8 cellular contexts compared by ENCODE assay signal in genomic region chr3:158106773-158107461, GRCh38. TPM values are rescaled to one million over a fixed set of nuclear protein-coding genes. Genes with fewer than 3 reads are reported as not detected.
DNase-seq lines count a peak whose midpoint lies in the region; ATAC-seq and TF ChIP-seq lines count a peak whose summit lies in the region.

No MANE protein-coding gene starts in this region.

- no peak for TF ChIP-seq POLR2A in heart left ventricle (IDR thresholded peaks at IDR 0.05)
- no peak for TF ChIP-seq POLR2A in transverse colon (IDR thresholded peaks at IDR 0.05)

- no TSS peak for BruUV-seq in mammary epithelial cell (replicated peaks; lab: Mats Ljungman, UMichigan)

- H3K27ac Mint-ChIP-seq in progenitor cell of endocrine pancreas: peak overlapping the region; percentile 73

- dilution Hi-C loops in mammary epithelial cell (cut with HindIII; ENCODE audit: low sequenced_read_pairs): no loop called here

- CTCF ChIA-PET in mammary epithelial cell (lab: Charles Lee; ENCODE audit: low non-redundant PET): interaction anchor here (0.6 kb wide), 1 partner anchor 695 kb away, joined by 3 read pairs; the partner anchor contains the start of gene MFSD1

- H3K9me3 ChIP-seq in heart left ventricle (no peaks in the 10 kb centered on the region), mammary epithelial cell (replicated peaks; ENCODE audit: insufficient read depth, low read length) (no peaks in the 10 kb centered on the region), transverse colon (no peaks in the 10 kb centered on the region)

- no peak for ATAC-seq in heart left ventricle
- ATAC-seq in Right ventricle myocardium superior (ENCODE audit: poor library complexity): no peak
- no peak for ATAC-seq in HG03196 (IDR thresholded peaks at IDR 0.05; ENCODE audit: unreplicated experiment)

- H3K27me3 Mint-ChIP-seq in progenitor cell of endocrine pancreas: peaks cover 75% of the 10 kb centered on the region

- TF ChIP-seq CTCF in heart left ventricle (IDR thresholded peaks at IDR 0.05) (no peak), mammary epithelial cell (conservative IDR thresholded peaks at IDR 0.05 in 1 of 2, IDR thresholded peaks at IDR 0.05 in 1 of 2; ENCODE audit: extremely low read depth in 1 of 2, insufficient read depth in 1 of 2, low read depth in 1 of 2, low read length in 2 of 2) (no peak), progenitor cell of endocrine pancreas (IDR thresholded peaks at IDR 0.05; ENCODE audit: unreplicated experiment) (no peak), transverse colon (IDR thresholded peaks at IDR 0.05) (no peak)

- DNase-seq in heart left ventricle (peak in 1 of 5 donors; percentile 6), Right ventricle myocardium superior (no peak), NCI-H446 treated with DMSO at 0.1 percent for 48 hours (lab: John Stamatoyannopoulos, UW) (peak; percentile 30), mammary epithelial cell (peak; percentile 9), progenitor cell of endocrine pancreas (ENCODE audit: low spot score, unreplicated experiment) (no peak), transverse colon (no peak), Ammon's horn (ENCODE audit: low spot score) (no peak)

- H3K9ac ChIP-seq in mammary epithelial cell (ENCODE audit: insufficient read depth, low read length): no peak overlapping the region

- intact Hi-C loops in heart left ventricle (cut with DNase I) (loop anchor here in 1 of 10 donors (10.0 kb wide), 1 partner anchor 328 kb away; no protein-coding TSS in a partner anchor), Right ventricle myocardium superior (cut with DNase I) (no loop called here), mammary epithelial cell (cut with micrococcal nuclease) (loop anchor here (5.0 kb wide), 1 partner anchor 325 kb away; no protein-coding TSS in a partner anchor), transverse colon (cut with DNase I; ENCODE audit: low total_unique reads) (no loop called here)

- H3K4me3 ChIP-seq in heart left ventricle (peak overlapping the region in 10 of 12 donors; percentile 26 to 55 (median 39)), mammary epithelial cell (replicated peaks in 1 of 3; ENCODE audit: insufficient read depth in 1 of 3, low read depth in 2 of 3, low read length in 3 of 3) (peak overlapping the region in 1 of 3 experiments; percentile 16), transverse colon (peak overlapping the region in 1 of 4 donors; percentile 48)

- H3K4me3 Mint-ChIP-seq in progenitor cell of endocrine pancreas (ENCODE audit: low read depth): peak overlapping the region; percentile 16

- H3K79me2 ChIP-seq in mammary epithelial cell (ENCODE audit: insufficient read depth, low read length): peaks cover 18% of the 10 kb centered on the region

- no peaks in the 10 kb centered on the region for H3K36me3 Mint-ChIP-seq in progenitor cell of endocrine pancreas (ENCODE audit: insufficient read depth)

- H3K4me1 Mint-ChIP-seq in progenitor cell of endocrine pancreas (ENCODE audit: low read depth): peaks cover 41% of the 10 kb centered on the region

- no peaks in the 10 kb centered on the region for H3K9me3 Mint-ChIP-seq in progenitor cell of endocrine pancreas (ENCODE audit: low read depth)

- H2AFZ ChIP-seq in mammary epithelial cell (ENCODE audit: low read depth, low read length): peak overlapping the region; percentile 48

- H3K36me3 ChIP-seq in heart left ventricle: no peaks in the 10 kb centered on the region
- no peaks in the 10 kb centered on the region for H3K36me3 ChIP-seq in mammary epithelial cell (ENCODE audit: insufficient read depth, low read length)
- H3K36me3 ChIP-seq in transverse colon: no peaks in the 10 kb centered on the region

- no peak for TF ChIP-seq EP300 in transverse colon (IDR thresholded peaks at IDR 0.05; ENCODE audit: low read depth)

- H3K4me1 ChIP-seq in heart left ventricle (peaks cover 0 to 68% (median 26%) of the 10 kb centered on the region in 12 donors), mammary epithelial cell (ENCODE audit: insufficient read depth, low read length) (peaks cover 19% of the 10 kb centered on the region), transverse colon (peaks cover 20 to 65% (median 47%) of the 10 kb centered on the region in 4 donors)

- in situ Hi-C loops in mammary epithelial cell (cut with MboI; ENCODE audit: low sequenced_read_pairs in 2 of 2): loop anchor here in 1 of 2 donors (25.0 kb wide), 1 partner anchor 305 kb away; no protein-coding TSS in a partner anchor
- in situ Hi-C loops in transverse colon (cut with MboI; ENCODE audit: low pct_ligation_motif_present in 1 of 4, low pct_unique_long_range_greater_than_20kb in 1 of 4, low sequenced_read_pairs in 3 of 4): no loop called here

- peaks cover 45 to 76% (median 68%) of the 10 kb centered on the region in 9 donors for H3K27me3 ChIP-seq in heart left ventricle
- H3K27me3 ChIP-seq in mammary epithelial cell (ENCODE audit: insufficient read depth, low read length): peaks cover 35% of the 10 kb centered on the region
- H3K27me3 ChIP-seq in transverse colon: peaks cover 76% of the 10 kb centered on the region

- peak overlapping the region; percentile 85 for H3K4me2 ChIP-seq in mammary epithelial cell (ENCODE audit: insufficient read depth, low read depth, low read length)

- H3K27ac ChIP-seq in heart left ventricle (no peak overlapping the region), mammary epithelial cell (ENCODE audit: insufficient read depth, low read depth, low read length) (no peak overlapping the region), transverse colon (no peak overlapping the region)

- no peaks in the 10 kb centered on the region for H4K20me1 ChIP-seq in mammary epithelial cell (ENCODE audit: insufficient read depth, low read length)

- 2 to 4% (median 4%) methylated on average over 33 to 37 of the region's 37 CpGs for WGBS in heart left ventricle, 4 donors
- WGBS in mammary epithelial cell (ENCODE audit: low coverage, missing lambda C conversion rate): 20% methylated on average over 23 of the region's 37 CpGs
- WGBS in transverse colon (ENCODE audit: low coverage in 1 of 2), 2 donors: 9% methylated on average over 15 to 37 of the region's 37 CpGs

RNA-seq across cellular contexts. Expression of gene SHOX2, which starts 0.7 kb away (rescaled TPM):
- under 1 TPM in 8 of 9 donors, not detected in 1; 0.16 to 1.00 (median 0.78) TPM for total RNA-seq in heart left ventricle
- polyA plus RNA-seq in heart left ventricle: under 1 TPM; 0.08 to 0.14 TPM
- 0.27 TPM for total RNA-seq in Right ventricle myocardium superior
- total RNA-seq in mammary epithelial cell: 1 to 10 TPM in 1 of 2 donors, not detected in 1; 1.2 TPM
- polyA plus RNA-seq in mammary epithelial cell: 0.05 TPM
- 0.26 TPM for polyA minus RNA-seq in mammary epithelial cell
- 0.36 and 0.50 TPM in 2 replicates for total RNA-seq in progenitor cell of endocrine pancreas
- under 1 TPM in 2 of 4 donors, not detected in 2; 0.16 to 0.27 TPM for total RNA-seq in transverse colon

RNA-seq across cellular contexts. Expression of gene RSRC1, which starts 3.0 kb away (rescaled TPM):
- total RNA-seq in heart left ventricle (10 to 100 TPM; 15.7 to 24.9 (median 21.9) TPM), Right ventricle myocardium superior (19.5 TPM), mammary epithelial cell (10 to 100 TPM; 30.0 to 35.6 TPM), progenitor cell of endocrine pancreas (50.6 and 55.7 TPM in 2 replicates), transverse colon (10 to 100 TPM in 3 of 4 donors, 1 to 10 TPM in 1; 5.6 to 65.1 (median 37.1) TPM)
- polyA plus RNA-seq in heart left ventricle (10 to 100 TPM in 1 of 2 donors, 1 to 10 TPM in 1; 9.5 to 17.2 TPM), mammary epithelial cell (8.4 TPM)
- 7.6 TPM for polyA minus RNA-seq in mammary epithelial cell

Comparison
In these comparisons a context has a peak if more than half of its experiments do, and no peak if none do; other contexts are left out.
1. DNase-seq: peak in NCI-H446 treated with DMSO at 0.1 percent for 48 hours (single experiment) and mammary epithelial cell (single experiment); none in Right ventricle myocardium superior (single experiment), progenitor cell of endocrine pancreas (single experiment), transverse colon (single experiment) and Ammon's horn (single experiment).